ENCODE assay signal across 11 cellular contexts in genomic region chr17:75722076-75722475, GRCh38. TPM values are rescaled to one million over a fixed set of nuclear protein-coding genes. Genes with fewer than 3 reads are reported as not detected.
DNase-seq lines count a peak whose midpoint lies in the region; ATAC-seq and TF ChIP-seq lines count a peak whose summit lies in the region.
"Had no signal": no experiment of that assay in that cellular context is flagged by ENCODE, and none has a peak within 500 bp of the region (broad histone marks: within the 10 kb centered on the region; RNA-seq: fewer than 3 reads in every experiment).

No MANE protein-coding gene starts in this region.

- intact Hi-C loops in esophagus muscularis mucosa (cut with DNase I) = no loop called here

- peak overlapping the region; percentile 71 for H2BK15ac ChIP-seq in neuronal stem cell (ENCODE audit: low read length)

- H3K36me3 ChIP-seq in esophagus muscularis mucosa (peaks cover 0 to 26% (median 0%) of the 10 kb centered on the region in 4 donors), neuronal stem cell (replicated peaks in 1 of 2; ENCODE audit: control insufficient read depth in 2 of 2, insufficient read depth in 2 of 2, low read length in 2 of 2) (no peaks in the 10 kb centered on the region)
- H3K36me3 ChIP-seq: BE2C had no signal

- H3K4me3 Mint-ChIP-seq in stimulated activated naive CD8-positive, alpha-beta T cell treated with anti-CD3 and anti-CD28 coated beads, Interleukin-15, amount 100 ng/mL, for 72 hours = peak overlapping the region; percentile 29 to 61

- peaks cover 9% of the 10 kb centered on the region for H3K4me1 Mint-ChIP-seq in stimulated activated naive CD8-positive, alpha-beta T cell treated with anti-CD3 and anti-CD28 coated beads, Interleukin-15, amount 100 ng/mL, for 72 hours

- no peak for DNase-seq in stimulated activated naive CD8-positive, alpha-beta T cell treated with anti-CD3 and anti-CD28 coated beads, Interleukin-15, amount 100 ng/mL, for 72 hours
- no peak for DNase-seq in stimulated activated naive CD8-positive, alpha-beta T cell treated with anti-CD3 and anti-CD28 coated beads, Interleukin-15, Interleukin-2, amounts not matched to agents 100 U/mL and 50 U/mL, for 24 hours
- DNase-seq in esophagus muscularis mucosa (ENCODE audit: extremely low spot score) (no peak), neuronal stem cell (ENCODE audit: low spot score) (no peak), DMS 273 (lab: John Stamatoyannopoulos, UW; ENCODE audit: unreplicated experiment) (no peak), NCI-H1436 (lab: John Stamatoyannopoulos, UW) (no peak)
- DNase-seq in activated CD4-positive, CD25-positive, alpha-beta regulatory T cell treated with anti-CD3 and anti-CD28 coated beads, Interleukin-2, amount 50 U/mL, for 72 hours = no peak
- DNase-seq: activated CD8-positive, alpha-beta memory T cell treated with anti-CD3 and anti-CD28 coated beads, Interleukin-2, amount 50 U/mL, for 48 hours; BE2C; NCI-H2107 had no signal

- no peak overlapping the region for H3K9ac ChIP-seq in neuronal stem cell (ENCODE audit: low read depth, low read length, poor library complexity)

- no peak overlapping the region for H2BK5ac ChIP-seq in neuronal stem cell (ENCODE audit: low read length)

- TF ChIP-seq EP300 in esophagus muscularis mucosa (IDR thresholded peaks at IDR 0.05) = no peak

- H3K23ac ChIP-seq in neuronal stem cell (ENCODE audit: low read depth, low read length, poor library complexity) = no peak overlapping the region

- H3K9me3 Mint-ChIP-seq in stimulated activated naive CD8-positive, alpha-beta T cell treated with anti-CD3 and anti-CD28 coated beads, Interleukin-15, amount 100 ng/mL, for 72 hours = no peaks in the 10 kb centered on the region

- WGBS in esophagus muscularis mucosa = 83% methylated on average over 4 of the region's 5 CpGs
- no CpG with 5 or more reads among the region's 5 CpGs for WGBS in neuronal stem cell (ENCODE audit: extremely low coverage in 2 of 2, insufficient read length in 2 of 2, insufficient replicate concordance in 1 of 2), 2 donors

- H3K14ac ChIP-seq in neuronal stem cell (ENCODE audit: low read length) = no peak overlapping the region

- no peak overlapping the region for H2BK120ac ChIP-seq in neuronal stem cell (ENCODE audit: low read depth, low read length)

- no peak overlapping the region for H4K91ac ChIP-seq in neuronal stem cell (ENCODE audit: low read depth, low read length, poor library complexity)

- no peaks in the 10 kb centered on the region for H3K9me3 ChIP-seq in esophagus muscularis mucosa
- peaks cover 0 to 2% of the 10 kb centered on the region in 2 donors for H3K9me3 ChIP-seq in neuronal stem cell (replicated peaks in 1 of 2; ENCODE audit: control insufficient read depth in 2 of 2, insufficient read depth in 1 of 2, low read depth in 1 of 2, low read length in 2 of 2)
- H3K9me3 ChIP-seq: BE2C had no signal

- no peak overlapping the region for H2BK12ac ChIP-seq in neuronal stem cell (ENCODE audit: low read length)

- peaks cover 16 to 34% (median 26%) of the 10 kb centered on the region in 4 donors for H3K4me1 ChIP-seq in esophagus muscularis mucosa
- peaks cover 0 to 4% of the 10 kb centered on the region in 2 donors for H3K4me1 ChIP-seq in neuronal stem cell (ENCODE audit: control insufficient read depth in 2 of 2, insufficient read depth in 1 of 2, low read depth in 1 of 2, low read length in 2 of 2)
- H3K4me1 ChIP-seq: BE2C had no signal

- no peak overlapping the region for H3K4me2 ChIP-seq in neuronal stem cell (ENCODE audit: insufficient read depth, low read length, poor library complexity, severe bottlenecking)

- no peak for ATAC-seq in stimulated activated naive CD8-positive, alpha-beta T cell treated with anti-CD3 and anti-CD28 coated beads, Interleukin-15, amount 100 ng/mL, for 72 hours
- ATAC-seq in stimulated activated naive CD8-positive, alpha-beta T cell treated with anti-CD3 and anti-CD28 coated beads, Interleukin-15, Interleukin-2, amounts not matched to agents 100 U/mL and 50 U/mL, for 24 hours = no peak
- no peak for ATAC-seq in GM21786 (IDR thresholded peaks at IDR 0.05; ENCODE audit: unreplicated experiment)

- H2AFZ ChIP-seq in neuronal stem cell (ENCODE audit: low read length) = no peak overlapping the region

- H3K27me3 Mint-ChIP-seq in stimulated activated naive CD8-positive, alpha-beta T cell treated with anti-CD3 and anti-CD28 coated beads, Interleukin-15, amount 100 ng/mL, for 72 hours = peaks cover 31% of the 10 kb centered on the region

- TF ChIP-seq CTCF in esophagus muscularis mucosa (IDR thresholded peaks at IDR 0.05) = no peak

- peak overlapping the region; percentile 50 to 66 (median 54) for H3K4me3 ChIP-seq in esophagus muscularis mucosa
- H3K4me3 ChIP-seq in neuronal stem cell (ENCODE audit: low read length in 2 of 2) = no peak overlapping the region

- H3K27ac Mint-ChIP-seq in stimulated activated naive CD8-positive, alpha-beta T cell treated with anti-CD3 and anti-CD28 coated beads, Interleukin-15, amount 100 ng/mL, for 72 hours = no peak overlapping the region

- peak overlapping the region; percentile 28 for H3K18ac ChIP-seq in neuronal stem cell (ENCODE audit: low read length)

- H2AK5ac ChIP-seq in neuronal stem cell (ENCODE audit: low read depth, low read length) = peak overlapping the region; percentile 19

- H3K27me3 ChIP-seq in esophagus muscularis mucosa (peaks cover 6 to 62% (median 20%) of the 10 kb centered on the region in 4 donors), neuronal stem cell (ENCODE audit: control insufficient read depth in 3 of 3, insufficient read depth in 3 of 3, low read depth in 1 of 3, low read length in 3 of 3) (peaks cover 8 to 84% (median 34%) of the 10 kb centered on the region in 3 experiments)

- peak overlapping the region; percentile 61 to 84 (median 75) for H3K27ac ChIP-seq in esophagus muscularis mucosa (replicated peaks in 1 of 4)
- no peak overlapping the region for H3K27ac ChIP-seq in neuronal stem cell (replicated peaks; ENCODE audit: low read length)

- no peak for TF ChIP-seq POLR2A in esophagus muscularis mucosa (IDR thresholded peaks at IDR 0.05; ENCODE audit: low read depth)

- no peak overlapping the region for H3K4ac ChIP-seq in neuronal stem cell (ENCODE audit: low read length)

- no peaks in the 10 kb centered on the region for H3K79me1 ChIP-seq in neuronal stem cell (ENCODE audit: low read depth, low read length)

- H4K8ac ChIP-seq in neuronal stem cell (ENCODE audit: low read depth, low read length) = no peak overlapping the region

RNA-seq across cellular contexts. Expression of gene ITGB4, which starts 0.8 kb away (rescaled TPM):
- total RNA-seq in esophagus muscularis mucosa = 10 to 100 TPM; 36.5 to 57.4 (median 46.6) TPM
- polyA plus RNA-seq in neuronal stem cell (2013, experiment 1 of 2) = 1.5 TPM
- 2.0 TPM for polyA plus RNA-seq in neuronal stem cell (2013, experiment 2 of 2)

RNA-seq across cellular contexts. Expression of gene GALK1, which starts 42.9 kb away (rescaled TPM):
- 10 to 100 TPM; 16.9 to 34.1 (median 24.4) TPM for total RNA-seq in esophagus muscularis mucosa
- polyA plus RNA-seq in neuronal stem cell (2013, experiment 1 of 2) = 20.1 TPM
- polyA plus RNA-seq in neuronal stem cell (2013, experiment 2 of 2) = 18.5 TPM

RNA-seq across cellular contexts. Expression of gene SAP30BP, which starts 54.9 kb away (rescaled TPM):
- total RNA-seq in esophagus muscularis mucosa = 10 to 100 TPM; 50.3 to 81.3 (median 77.6) TPM
- polyA plus RNA-seq in neuronal stem cell (2013, experiment 1 of 2) = 54.0 TPM
- 51.1 TPM for polyA plus RNA-seq in neuronal stem cell (2013, experiment 2 of 2)

RNA-seq across cellular contexts. Expression of gene RECQL5, which starts 55.1 kb away (rescaled TPM):
- total RNA-seq in esophagus muscularis mucosa = 10 to 100 TPM in 3 of 4 donors, 1 to 10 TPM in 1; 6.3 to 14.7 (median 11.9) TPM
- 16.5 TPM for polyA plus RNA-seq in neuronal stem cell (2013, experiment 1 of 2)
- polyA plus RNA-seq in neuronal stem cell (2013, experiment 2 of 2) = 16.0 TPM

Comparison
In these comparisons a context has a peak if more than half of its experiments do, and no peak if none do; other contexts are left out.
1. H3K4me3 ChIP-seq: peak in esophagus muscularis mucosa (4 of 4); none in neuronal stem cell (0 of 2).